ENCODE assay signal across 20 cellular contexts in the genomic region with DNA sequence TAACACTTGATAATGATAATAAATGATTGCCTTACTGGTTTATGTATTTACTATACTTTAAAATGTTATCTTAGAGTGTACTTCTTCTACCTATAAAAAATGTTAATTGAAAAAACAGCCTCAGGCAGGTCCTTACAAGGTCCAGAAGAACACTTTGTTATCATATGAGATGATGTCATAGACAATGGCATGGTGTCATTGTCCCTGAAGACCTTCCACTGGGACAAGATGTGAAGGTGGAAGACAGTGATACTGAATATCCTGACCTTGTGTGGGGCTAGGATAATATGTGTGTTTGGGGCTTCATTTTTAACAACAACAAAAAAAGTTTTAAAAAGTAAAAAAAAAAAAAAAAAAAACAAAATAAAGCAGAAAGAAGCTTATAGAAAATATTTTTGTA.
DNase-seq lines count a peak whose midpoint lies in the region; ATAC-seq, FAIRE-seq and TF ChIP-seq lines count a peak whose summit lies in the region.
"Had no signal": no experiment of that assay in that cellular context is flagged by ENCODE, and none has a peak within 500 bp of the region (broad histone marks: within the 10 kb centered on the region; RNA-seq: fewer than 3 reads in every experiment).

No MANE protein-coding gene starts in this region.

- no peak for TF ChIP-seq EP300 in HepG2 (IDR thresholded peaks at IDR 0.05; ENCODE audit: low read depth in 2 of 2, low read length in 2 of 2)
- no peak for TF ChIP-seq EP300 in HepG2 (CRISPR knock-in tag; IDR thresholded peaks at IDR 0.05; ENCODE audit: borderline replicate concordance)

- ATAC-seq in HepG2: no peak
- no peak for ATAC-seq in right lobe of liver
- ATAC-seq: A549; CD8-positive, alpha-beta T cell had no signal

- H3K4me2 ChIP-seq in HepG2 (ENCODE audit: low read depth, low read length): no peak overlapping the region
- H3K4me2 ChIP-seq: A549; BLaER1 treated with 17β-estradiol and CSF1 and Interleukin-3, amounts not matched to agents 10 nM and 100 nM had no signal

- in situ Hi-C loops in HepG2 (cut with HindIII; ENCODE audit: extremely low pct_ligation_motif_present, low pct_unique_long_range_greater_than_20kb): no loop called here

- H3K9me3 ChIP-seq in HepG2 (ENCODE audit: low read length) (no peaks in the 10 kb centered on the region), right lobe of liver (no peaks in the 10 kb centered on the region), SJCRH30 (replicated peaks) (no peaks in the 10 kb centered on the region)
- H3K9me3 ChIP-seq: A549, Caco-2 had no signal

- POLR2A ChIA-PET in HepG2 (lab: Yijun Ruan, JAX): no interaction called here

- no peak overlapping the region for H3K4me3 ChIP-seq in HepG2 (replicated peaks in 1 of 3; ENCODE audit: insufficient read depth in 1 of 3, low read depth in 2 of 3, low read length in 3 of 3)
- H3K4me3 ChIP-seq in right lobe of liver: no peak overlapping the region
- H3K4me3 ChIP-seq in SJCRH30: no peak overlapping the region
- H3K4me3 ChIP-seq: A549; BLaER1 treated with 17β-estradiol and CSF1 and Interleukin-3, amounts not matched to agents 10 nM and 100 nM had no signal

- H3K4me1 ChIP-seq in HepG2 (ENCODE audit: insufficient read depth, low read length): no peaks in the 10 kb centered on the region
- H3K4me1 ChIP-seq in right lobe of liver: no peaks in the 10 kb centered on the region
- H3K4me1 ChIP-seq in SJCRH30: no peaks in the 10 kb centered on the region
- H3K4me1 ChIP-seq: A549, Caco-2 had no signal

- no peaks in the 10 kb centered on the region for H3K79me2 ChIP-seq in HepG2 (ENCODE audit: insufficient read depth, low read length)

- H3K27ac ChIP-seq in HepG2 (ENCODE audit: extremely low read length, insufficient read depth, low read length) (no peak overlapping the region), right lobe of liver (no peak overlapping the region), SJCRH30 (no peak overlapping the region)
- H3K27ac ChIP-seq: 22Rv1; A549; BLaER1 treated with 17β-estradiol and CSF1 and Interleukin-3, amounts not matched to agents 10 nM and 100 nM; C4-2B had no signal

- FAIRE-seq in HepG2 (lab: Jason Lieb, UNC) (no peak), TTC549 (lab: Jason Lieb, UNC) (peak; percentile 37), frontal cortex (lab: Jason Lieb, UNC) (peak; percentile 74)
- FAIRE-seq: A549, D721Med, G401.6, GM12891 had no signal

- TF ChIP-seq RAD21 in HepG2 (CRISPR knock-in tag; IDR thresholded peaks at IDR 0.05): no peak

- H2AFZ ChIP-seq in HepG2 (ENCODE audit: low read length): no peak overlapping the region

- H3K27me3 ChIP-seq in HepG2 (ENCODE audit: control insufficient read depth in 1 of 2, insufficient read depth in 2 of 2, low read length in 2 of 2) (peaks cover 0 to 3% of the 10 kb centered on the region in 2 experiments; a peak in 1 of 5 replicates), right lobe of liver (no peaks in the 10 kb centered on the region), SJCRH30 (no peaks in the 10 kb centered on the region)
- H3K27me3 ChIP-seq: BLaER1 treated with 17β-estradiol and CSF1 and Interleukin-3, amounts not matched to agents 10 nM and 100 nM had no signal

- H3K36me3 ChIP-seq in HepG2 (replicated peaks in 1 of 2; ENCODE audit: control insufficient read depth in 1 of 2, insufficient read depth in 2 of 2, low read length in 2 of 2) (no peaks in the 10 kb centered on the region), right lobe of liver (no peaks in the 10 kb centered on the region), SJCRH30 (no peaks in the 10 kb centered on the region)
- H3K36me3 ChIP-seq: BLaER1 treated with 17β-estradiol and CSF1 and Interleukin-3, amounts not matched to agents 10 nM and 100 nM had no signal

- TF ChIP-seq CTCF in HepG2 (CRISPR knock-in tag; IDR thresholded peaks at IDR 0.05) (no peak), right lobe of liver (IDR thresholded peaks at IDR 0.05) (no peak)

- no TSS peak for BruUV-seq in HepG2 (replicated peaks; lab: Mats Ljungman, UMichigan)

- H4K20me1 ChIP-seq in HepG2 (ENCODE audit: insufficient read depth, low read length): no peaks in the 10 kb centered on the region
- H4K20me1 ChIP-seq: BLaER1 treated with 17β-estradiol and CSF1 and Interleukin-3, amounts not matched to agents 10 nM and 100 nM had no signal

- no peak overlapping the region for H3K9ac ChIP-seq in HepG2 (ENCODE audit: insufficient read depth, low read depth, low read length)
- H3K9ac ChIP-seq: BLaER1 treated with 17β-estradiol and CSF1 and Interleukin-3, amounts not matched to agents 10 nM and 100 nM had no signal

- TF ChIP-seq POLR2A in HepG2 (IDR thresholded peaks at IDR 0.05; ENCODE audit: insufficient read depth in 1 of 2, low read depth in 2 of 2, low read length in 2 of 2) (no peak), right lobe of liver (IDR thresholded peaks at IDR 0.05) (no peak)

- DNase-seq in HepG2 (ENCODE audit: low spot score) (no peak), right lobe of liver (no peak), frontal cortex (ENCODE audit: low spot score in 2 of 2) (no peak), amniotic stem cell (lab: John Stamatoyannopoulos, UW) (no peak), SJCRH30 (no peak)
- DNase-seq: AML-193; Caco-2; Calu3; CD4-positive, alpha-beta T cell; CD8-positive, alpha-beta T cell; DMS79 treated with DMSO at 0.1 percent for 48 hours; GF-D8 had no signal

- intact Hi-C loops in HepG2 (cut with micrococcal nuclease; ENCODE audit: unreplicated experiment): no loop called here
- intact Hi-C loops in right lobe of liver (cut with DNase I): no loop called here

- CTCF ChIA-PET in HepG2 (lab: Yijun Ruan, JAX; ENCODE audit: low intra/inter-chr PET ratio, low total read pairs): no interaction called here

TF ChIP-seq in HepG2, 621 proteins besides CTCF, POLR2A, EP300 and RAD21:
- TF ChIP-seq CREB1 (IDR thresholded peaks at IDR 0.05) (peak; percentile 33; the same call in 1 of the 2 replicates), CREB1 (CRISPR knock-in tag; IDR thresholded peaks at IDR 0.05) (no peak), AGO1 (IDR thresholded peaks at IDR 0.05; ENCODE audit: low read depth, low read length, poor library complexity, severe bottlenecking) (no peak), ATF7 (IDR thresholded peaks at IDR 0.05) (peak; percentile 87), ATF7 (CRISPR knock-in tag; IDR thresholded peaks at IDR 0.05) (no peak), SIN3B (IDR thresholded peaks at IDR 0.05; ENCODE audit: low read length) (no peak), ZC3H13 (CRISPR knock-in tag; IDR thresholded peaks at IDR 0.05) (no peak)
TF ChIP-seq in HepG2: peak in this region for 2.
